Comparison of ENCODE assay signal across 8 cellular contexts in the genomic region with DNA sequence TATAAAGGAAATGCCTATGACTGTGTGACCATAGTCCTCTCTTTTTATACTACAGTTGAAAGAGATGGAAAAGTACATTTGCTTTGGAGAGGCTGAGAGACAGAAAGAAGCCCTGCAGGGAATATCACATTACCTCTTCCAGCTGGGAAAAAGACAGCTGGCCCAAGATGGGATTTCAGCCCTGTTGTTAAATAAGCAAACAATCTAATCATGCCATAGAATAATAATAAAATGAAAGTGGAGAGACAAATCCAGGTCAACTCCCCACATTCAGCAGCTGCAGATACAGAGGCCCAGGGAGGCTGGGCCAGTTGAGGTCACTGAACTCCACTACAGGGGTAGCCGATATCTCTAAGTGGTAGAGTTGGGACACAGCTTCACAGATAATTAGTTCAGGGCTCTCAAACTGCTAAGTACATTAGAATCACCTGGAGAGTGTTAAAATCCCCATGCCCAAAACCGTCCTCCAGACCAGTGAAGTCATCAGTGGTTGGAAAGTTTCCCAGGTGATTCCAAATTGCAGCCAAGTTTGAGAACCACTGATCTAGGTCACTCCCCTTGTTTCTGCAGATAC.
DNase-seq lines count a peak whose midpoint lies in the region; ATAC-seq and TF ChIP-seq lines count a peak whose summit lies in the region.
"Had no signal": no experiment of that assay in that cellular context is flagged by ENCODE, and none has a peak within 500 bp of the region (broad histone marks: within the 10 kb centered on the region; RNA-seq: fewer than 3 reads in every experiment).

No MANE protein-coding gene starts in this region.

- BruUV-seq in PC-9 (replicated peaks; lab: Mats Ljungman, UMichigan) = no TSS peak

- POLR2A ChIA-PET in PC-9 (lab: Charles Lee; ENCODE audit: unreplicated experiment) = interaction anchor here (0.6 kb wide), 2 partner anchors 11 to 576 kb away, joined by 5 to 7 read pairs; no protein-coding TSS in a partner anchor

- H3K36me3 ChIP-seq in WERI-Rb-1 (no peaks in the 10 kb centered on the region), hepatocyte (replicated peaks; ENCODE audit: insufficient read depth, low read depth) (no peaks in the 10 kb centered on the region), transverse colon (no peaks in the 10 kb centered on the region), PC-9 (ENCODE audit: low read depth) (no peaks in the 10 kb centered on the region)

- TF ChIP-seq CTCF in WERI-Rb-1 (IDR thresholded peaks at IDR 0.05; ENCODE audit: low read depth, low read length) (no peak), hepatocyte (IDR thresholded peaks at IDR 0.05; ENCODE audit: poor library complexity) (no peak), transverse colon (IDR thresholded peaks at IDR 0.05) (no peak), PC-9 (conservative IDR thresholded peaks at IDR 0.05) (no peak)

- no peak for TF ChIP-seq POLR2A in transverse colon (IDR thresholded peaks at IDR 0.05)

- peak overlapping the region; percentile 46 for H3K4me2 ChIP-seq in hepatocyte
- H3K4me2 ChIP-seq in PC-9 = no peak overlapping the region

- CTCF ChIA-PET in PC-9 (lab: Charles Lee) = no interaction called here

- no peaks in the 10 kb centered on the region for H3K9me3 ChIP-seq in WERI-Rb-1 (ENCODE audit: severe bottlenecking)
- H3K9me3 ChIP-seq in hepatocyte (ENCODE audit: low read depth) = no peaks in the 10 kb centered on the region
- H3K9me3 ChIP-seq in transverse colon = no peaks in the 10 kb centered on the region
- H3K9me3 ChIP-seq in PC-9 (ENCODE audit: insufficient read depth, low read depth) = no peaks in the 10 kb centered on the region

- in situ Hi-C loops in transverse colon (cut with MboI; ENCODE audit: low pct_ligation_motif_present in 1 of 4, low pct_unique_long_range_greater_than_20kb in 1 of 4, low sequenced_read_pairs in 3 of 4) = no loop called here

- H3K4me3 ChIP-seq in WERI-Rb-1 (ENCODE audit: low read depth, low read length) (no peak overlapping the region), hepatocyte (no peak overlapping the region), transverse colon (no peak overlapping the region), PC-9 (no peak overlapping the region)

- DNase-seq in NCI-H146 treated with DMSO at 0.1 percent for 48 hours (lab: John Stamatoyannopoulos, UW; ENCODE audit: unreplicated experiment) = peak; percentile 95
- DNase-seq in WERI-Rb-1 = peak; percentile 9
- peak; percentile 16 for DNase-seq in hepatocyte (ENCODE audit: low spot score)
- no peak for DNase-seq in transverse colon
- DNase-seq in PC-9 = no peak
- no peak for DNase-seq in stimulated activated CD8-positive, alpha-beta memory T cell treated with anti-CD3 and anti-CD28 coated beads, Interleukin-4, amount 100 ng/mL, for 48 hours
- DNase-seq: activated T-cell treated with anti-CD3 and anti-CD28 coated beads, Interleukin-2, amount 50 U/mL, for 72 hours had no signal

- H2AFZ ChIP-seq in hepatocyte (no peak overlapping the region), PC-9 (no peak overlapping the region)

- H3K79me2 ChIP-seq in hepatocyte = no peaks in the 10 kb centered on the region
- no peaks in the 10 kb centered on the region for H3K79me2 ChIP-seq in PC-9 (ENCODE audit: low read depth)

- H3K27ac ChIP-seq in WERI-Rb-1 (no peak overlapping the region), hepatocyte (peak overlapping the region; percentile 31), transverse colon (peak overlapping the region in 3 of 4 donors; percentile 8 to 28 (median 14)), PC-9 (no peak overlapping the region)

- no peaks in the 10 kb centered on the region for H4K20me1 ChIP-seq in hepatocyte (ENCODE audit: insufficient read depth, poor library complexity, severe bottlenecking)
- no peaks in the 10 kb centered on the region for H4K20me1 ChIP-seq in PC-9 (ENCODE audit: insufficient read depth)

- H3K4me1 ChIP-seq in hepatocyte (ENCODE audit: insufficient read depth) = peaks cover 25% of the 10 kb centered on the region
- peaks cover 3 to 18% (median 7%) of the 10 kb centered on the region in 4 donors for H3K4me1 ChIP-seq in transverse colon
- H3K4me1 ChIP-seq in PC-9 (replicated peaks; ENCODE audit: insufficient read depth) = peaks cover 28% of the 10 kb centered on the region

- peaks cover 33% of the 10 kb centered on the region for H3F3A ChIP-seq in PC-9 (ENCODE audit: insufficient read depth, low read depth)

- intact Hi-C loops in transverse colon (cut with DNase I; ENCODE audit: low total_unique reads) (no loop called here), PC-9 (cut with micrococcal nuclease; ENCODE audit: unreplicated experiment) (no loop called here)

- WGBS in hepatocyte (ENCODE audit: low lambda C conversion rate, missing lambda C conversion rate) = 42% methylated on average over 2 of the region's 2 CpGs
- WGBS in transverse colon (ENCODE audit: low coverage in 1 of 2), 2 donors = 27 to 36% methylated on average over 2 of the region's 2 CpGs

- TF ChIP-seq EP300 in transverse colon (IDR thresholded peaks at IDR 0.05; ENCODE audit: low read depth) = no peak

- no peak for ATAC-seq in HG02642 (IDR thresholded peaks at IDR 0.05; ENCODE audit: poor library complexity, unreplicated experiment)
- ATAC-seq: activated T-cell treated with anti-CD3 and anti-CD28 coated beads, Interleukin-2, amount 50 U/mL, for 72 hours had no signal

- peaks cover 43% of the 10 kb centered on the region for H3K27me3 ChIP-seq in WERI-Rb-1 (ENCODE audit: insufficient read depth, low read depth, severe bottlenecking)
- no peaks in the 10 kb centered on the region for H3K27me3 ChIP-seq in hepatocyte
- no peaks in the 10 kb centered on the region for H3K27me3 ChIP-seq in transverse colon
- H3K27me3 ChIP-seq in PC-9 (ENCODE audit: insufficient read depth, low read depth) = no peaks in the 10 kb centered on the region

- no peaks in the 10 kb centered on the region for H3K9me2 ChIP-seq in hepatocyte (replicated peaks; ENCODE audit: insufficient read depth)
- no peaks in the 10 kb centered on the region for H3K9me2 ChIP-seq in PC-9 (ENCODE audit: insufficient read depth)

Comparison
In these comparisons a context has a peak if more than half of its experiments do, and no peak if none do; other contexts are left out.
1. DNase-seq: peak in NCI-H146 treated with DMSO at 0.1 percent for 48 hours (single experiment), WERI-Rb-1 (single experiment) and hepatocyte (single experiment); none in transverse colon (single experiment), PC-9 (0 of 2) and stimulated activated CD8-positive, alpha-beta memory T cell treated with anti-CD3 and anti-CD28 coated beads, Interleukin-4, amount 100 ng/mL, for 48 hours (single experiment).
2. H3K27ac ChIP-seq: peak in hepatocyte (single experiment) and transverse colon (3 of 4); none in WERI-Rb-1 (single experiment) and PC-9 (single experiment).